ENCODE assay signal across 31 cellular contexts in genomic region chr12:82810568-82810967, GRCh38.
"Had no signal": no experiment of that assay in that cellular context is flagged by ENCODE, and none has a peak within 500 bp of the region (broad histone marks: within the 10 kb centered on the region; RNA-seq: fewer than 3 reads in every experiment).

No MANE protein-coding gene starts in this region.

- H3K9me3 Mint-ChIP-seq: nephron progenitor cell; neural progenitor cell; stimulated activated memory B cell treated with anti-CD40 and anti-IgM and Interleukin-4, amounts not matched to agents 10 μg/mL and 1 μg/mL and 100 μg/mL, for 72 hours; stimulated activated naive CD8-positive, alpha-beta T cell treated with anti-CD3 and anti-CD28 coated beads, Interleukin-15, amount 100 ng/mL, for 72 hours had no signal

- H3K27ac Mint-ChIP-seq: immature natural killer cell; mesothelial cell of epicardium; natural killer cell; nephron progenitor cell; neural progenitor cell; progenitor cell of endocrine pancreas; stimulated activated memory B cell treated with anti-CD40 and anti-IgM and Interleukin-4, amounts not matched to agents 10 μg/mL and 1 μg/mL and 100 μg/mL, for 72 hours; stimulated activated naive CD8-positive, alpha-beta T cell treated with anti-CD3 and anti-CD28 coated beads, Interleukin-15, amount 100 ng/mL, for 72 hours had no signal

- H3K36me3 ChIP-seq: left lung, lower lobe of right lung, neural progenitor cell, neutrophil, right atrium auricular region, right lobe of liver, thyroid gland, transverse colon, upper lobe of left lung, vagina had no signal

- H3K9ac ChIP-seq: neural progenitor cell had no signal

- H3K4me1 Mint-ChIP-seq: immature natural killer cell; naive B cell; natural killer cell; neural progenitor cell; stimulated activated memory B cell treated with anti-CD40 and anti-IgM and Interleukin-4, amounts not matched to agents 10 μg/mL and 1 μg/mL and 100 μg/mL, for 72 hours; stimulated activated naive CD8-positive, alpha-beta T cell treated with anti-CD3 and anti-CD28 coated beads, Interleukin-15, amount 100 ng/mL, for 72 hours had no signal

- ATAC-seq: left colon; left lung; lower lobe of right lung; natural killer cell; right lobe of liver; stimulated activated memory B cell treated with anti-CD40 and anti-IgM and Interleukin-4, amounts not matched to agents 10 μg/mL and 1 μg/mL and 100 μg/mL, for 72 hours; stimulated activated naive CD8-positive, alpha-beta T cell treated with anti-CD3 and anti-CD28 coated beads, Interleukin-15, amount 100 ng/mL, for 72 hours had no signal

- H3K4me1 ChIP-seq: left lung, lower lobe of right lung, neural progenitor cell, right atrium auricular region, right lobe of liver, testis, thyroid gland, upper lobe of left lung, vagina had no signal

- H3K9me3 ChIP-seq: left lung, lower lobe of right lung, neutrophil, right atrium auricular region, right lobe of liver, testis, thyroid gland, transverse colon, upper lobe of left lung, vagina had no signal

- H3K4me3 Mint-ChIP-seq: immature natural killer cell; mesothelial cell of epicardium; naive B cell; natural killer cell; nephron progenitor cell; neural progenitor cell; stimulated activated memory B cell treated with anti-CD40 and anti-IgM and Interleukin-4, amounts not matched to agents 10 μg/mL and 1 μg/mL and 100 μg/mL, for 72 hours; stimulated activated naive CD8-positive, alpha-beta T cell treated with anti-CD3 and anti-CD28 coated beads, Interleukin-15, amount 100 ng/mL, for 72 hours had no signal

- H3K4me3 ChIP-seq: left lung, lower lobe of right lung, neural progenitor cell, right atrium auricular region, right lobe of liver, smooth muscle cell, testis, thyroid gland, transverse colon, upper lobe of left lung, vagina had no signal

- H3K27me3 ChIP-seq: left lung, neural progenitor cell, neutrophil, right atrium auricular region, right lobe of liver, testis, thyroid gland, transverse colon, upper lobe of left lung, vagina had no signal

- H3K36me3 Mint-ChIP-seq: immature natural killer cell, natural killer cell had no signal

- FAIRE-seq: islet of Langerhans had no signal

- DNase-seq: immature natural killer cell; kidney; left colon; left lung; lower lobe of right lung; mammary epithelial cell; mesenchymal stem cell; naive B cell; natural killer cell; nephron progenitor cell; occipital lobe; right lobe of liver; stimulated activated CD4-positive, alpha-beta T cell treated with anti-CD3 and anti-CD28 coated beads, Interleukin-1b, Interleukin-23, amount 100 ng/mL, for 48 hours; stimulated activated CD4-positive, alpha-beta T cell treated with anti-CD3 and anti-CD28 coated beads, Interleukin-2, amount 100 ng/mL, for 48 hours; stimulated activated CD4-positive, alpha-beta T cell treated with anti-CD3 and anti-CD28 coated beads, Interleukin-4, amount 100 ng/mL, for 4 hours; stimulated activated CD8-positive, alpha-beta memory T cell treated with anti-CD3 and anti-CD28 coated beads, Interleukin-4, amount 100 ng/mL, for 48 hours; stimulated activated naive CD4-positive, alpha-beta T cell treated with Interleukin-2 at 50 U/mL for 16 hours; stimulated activated naive CD8-positive, alpha-beta T cell treated with anti-CD3 and anti-CD28 coated beads, Interleukin-15, amount 100 ng/mL, for 72 hours; testis; thyroid gland; transverse colon; upper lobe of left lung had no signal

- H3K27ac ChIP-seq: left lung, lower lobe of right lung, neural progenitor cell, neutrophil, right atrium auricular region, right lobe of liver, testis, thyroid gland, transverse colon, upper lobe of left lung, vagina had no signal

- H2AFZ ChIP-seq: neural progenitor cell had no signal

- H3K27me3 Mint-ChIP-seq: naive B cell; progenitor cell of endocrine pancreas; stimulated activated memory B cell treated with anti-CD40 and anti-IgM and Interleukin-4, amounts not matched to agents 10 μg/mL and 1 μg/mL and 100 μg/mL, for 72 hours; stimulated activated naive CD8-positive, alpha-beta T cell treated with anti-CD3 and anti-CD28 coated beads, Interleukin-15, amount 100 ng/mL, for 72 hours had no signal

- H3K4me2 ChIP-seq: neural progenitor cell, smooth muscle cell had no signal
